Comparison of ENCODE assay signal across 12 cellular contexts in genomic region chr21:10547868-10548267, GRCh38. TPM values are rescaled to one million over a fixed set of nuclear protein-coding genes. Genes with fewer than 3 reads are reported as not detected.
"Had no signal": no experiment of that assay in that cellular context is flagged by ENCODE, and none has a peak within 500 bp of the region (broad histone marks: within the 10 kb centered on the region; RNA-seq: fewer than 3 reads in every experiment).

No MANE protein-coding gene starts in this region.

RNA-seq across cellular contexts. Expression of gene TPTE, which starts 26.5 kb away (rescaled TPM):
- total RNA-seq: stomach, subcutaneous adipose tissue, suprapubic skin, temporal lobe, thoracic aorta, tibial nerve, transverse colon, upper lobe of left lung, ureter, urinary bladder, vagina had no signal
- polyA plus RNA-seq: stomach, thymus, urinary bladder had no signal
